1 cellular context compared by ENCODE assay signal in the genomic region with DNA sequence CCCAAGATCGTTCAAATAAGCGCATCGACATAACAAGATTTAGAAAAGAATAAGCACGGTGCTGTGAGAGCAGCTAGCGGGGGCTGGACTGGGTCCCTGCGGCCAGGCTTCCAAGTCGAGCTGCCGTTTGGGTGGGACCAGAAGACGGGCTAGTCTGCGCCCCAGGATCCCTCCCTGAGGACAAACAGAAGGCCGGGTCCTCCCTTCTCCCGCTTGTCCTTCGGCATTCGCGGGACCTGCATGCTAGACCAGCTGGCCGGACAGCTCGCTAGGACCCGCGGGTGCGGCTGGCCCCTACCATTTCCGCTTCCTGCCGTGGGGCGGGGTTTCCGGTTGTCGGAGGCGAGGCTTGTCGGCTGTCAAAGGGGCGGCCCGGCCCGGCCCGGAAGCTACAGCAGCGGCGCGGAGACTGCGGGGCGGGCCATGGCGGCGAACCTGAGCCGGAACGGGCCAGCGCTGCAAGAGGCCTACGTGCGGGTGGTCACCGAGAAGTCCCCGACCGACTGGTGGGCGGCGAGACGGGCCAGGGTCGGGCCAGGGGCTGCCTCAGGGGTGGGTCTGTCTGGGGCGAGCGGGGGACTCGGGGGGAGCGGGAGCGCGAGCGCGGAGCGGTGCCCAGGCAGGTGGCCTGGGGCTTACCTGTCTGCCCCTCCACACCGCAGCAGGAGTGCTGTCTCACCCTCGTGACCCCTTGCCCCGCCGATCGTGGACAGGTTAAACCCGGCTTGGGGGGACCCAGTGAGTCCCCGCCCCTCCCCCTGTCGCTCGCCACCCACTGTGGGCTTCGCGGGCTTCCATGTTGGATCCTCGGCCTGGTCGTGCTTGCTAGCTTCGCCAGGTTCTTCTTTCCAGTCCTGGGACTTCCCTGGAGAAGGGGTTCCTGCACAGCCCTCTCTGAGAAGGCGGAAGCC.
TF ChIP-seq lines count a peak whose summit lies in the region.

Gene DBNL, plus strand, starts transcription at position 388 of the 911 bp plus-strand sequence. Its CDS starts 36 bp downstream, at position 424.

TF ChIP-seq in HEK293, 187 proteins besides CTCF, POLR2A, EP300 and RAD21 (continued from another document):
- TF ChIP-seq PRDM6 (tag by site-specific recombination; IDR thresholded peaks at IDR 0.05), result no peak
- no peak for TF ChIP-seq ZNF658 (tag by site-specific recombination; IDR thresholded peaks at IDR 0.05)
- 0 out of 2 replicates have a peak, but pooled peaks have one; percentile 17 for TF ChIP-seq GLIS1 (tag by site-specific recombination; IDR thresholded peaks at IDR 0.05)
- no peak for TF ChIP-seq ZNF362 (tag by site-specific recombination; IDR thresholded peaks at IDR 0.05)
- TF ChIP-seq REST (tag by site-specific recombination; IDR thresholded peaks at IDR 0.05), result no peak
- no peak for TF ChIP-seq ZNF510 (tag by site-specific recombination; IDR thresholded peaks at IDR 0.05; ENCODE audit: insufficient replicate concordance)
- TF ChIP-seq ZBTB20 (tag by site-specific recombination; IDR thresholded peaks at IDR 0.05), result peak; percentile 40
- TF ChIP-seq ZNF221 (tag by site-specific recombination; IDR thresholded peaks at IDR 0.05; ENCODE audit: borderline replicate concordance), result no peak
- TF ChIP-seq ZNF544 (tag by site-specific recombination; IDR thresholded peaks at IDR 0.05), result no peak
- TF ChIP-seq KLF7 (tag by site-specific recombination; IDR thresholded peaks at IDR 0.05; ENCODE audit: borderline replicate concordance), result 0 out of 2 replicates have a peak, but pooled peaks have one; percentile 23
- no peak for TF ChIP-seq ZNF398 (tag by site-specific recombination; IDR thresholded peaks at IDR 0.05)
- TF ChIP-seq ZNF707 (tag by site-specific recombination; IDR thresholded peaks at IDR 0.05), result no peak
- no peak for TF ChIP-seq ZNF132 (tag by site-specific recombination; IDR thresholded peaks at IDR 0.05; ENCODE audit: borderline replicate concordance)
- peak; percentile 97 for TF ChIP-seq ZBTB17 (tag by site-specific recombination; IDR thresholded peaks at IDR 0.05)
- TF ChIP-seq ZNF473 (tag by site-specific recombination; IDR thresholded peaks at IDR 0.05), result no peak
- TF ChIP-seq ZNF654 (tag by site-specific recombination; IDR thresholded peaks at IDR 0.05; ENCODE audit: low read depth), result no peak
- TF ChIP-seq ZNF76 (tag by site-specific recombination; IDR thresholded peaks at IDR 0.05; ENCODE audit: borderline replicate concordance, low read depth), result no peak; the same call in 1 of the 2 replicates
- no peak for TF ChIP-seq ZNF394 (tag by site-specific recombination; IDR thresholded peaks at IDR 0.05; ENCODE audit: borderline replicate concordance)
- no peak for TF ChIP-seq SCRT2 (tag by site-specific recombination; IDR thresholded peaks at IDR 0.05)
- no peak for TF ChIP-seq ZNF830 (tag by site-specific recombination; IDR thresholded peaks at IDR 0.05; ENCODE audit: low read depth)
